8 cellular contexts compared by ENCODE assay signal in genomic region chr11:107799245-107799859, GRCh38. TPM values are rescaled to one million over a fixed set of nuclear protein-coding genes. Genes with fewer than 3 reads are reported as not detected.
DNase-seq lines count a peak whose midpoint lies in the region; ATAC-seq and TF ChIP-seq lines count a peak whose summit lies in the region.

No MANE protein-coding gene starts in this region.

- peak; percentile 92 for TF ChIP-seq CTCF in psoas muscle (IDR thresholded peaks at IDR 0.05)

- DNase-seq in ELF-1 (ENCODE audit: low read depth, low spot score) = peak; percentile 71
- peak; percentile 69 for DNase-seq in KBM-7
- DNase-seq in SJSA1 (ENCODE audit: low read depth in 1 of 2, low spot score in 2 of 2) = peak; percentile 12 to 57
- DNase-seq in activated naive CD4-positive, alpha-beta T cell treated with anti-CD3 and anti-CD28 coated beads, Interleukin-2, amount 50 U/mL, for 16 hours = peak; percentile 65
- DNase-seq in Right ventricle myocardium superior = peak; percentile 75
- peak; percentile 70 to 81 for DNase-seq in psoas muscle

- H3K9me3 ChIP-seq in SJSA1 (replicated peaks) (no peaks in the 10 kb centered on the region), psoas muscle (no peaks in the 10 kb centered on the region)

- H3K4me3 ChIP-seq in SJSA1 (no peak overlapping the region), psoas muscle (no peak overlapping the region)

- peak; percentile 84 for ATAC-seq in GM21526 (IDR thresholded peaks at IDR 0.05; ENCODE audit: low FRiP score, unreplicated experiment)
- peak; percentile 60 for ATAC-seq in Right ventricle myocardium superior (ENCODE audit: poor library complexity)
- ATAC-seq in psoas muscle = peak; percentile 70 to 85 (median 73)
- no peak for ATAC-seq in GM18870 (IDR thresholded peaks at IDR 0.05; ENCODE audit: unreplicated experiment)

- intact Hi-C loops in Right ventricle myocardium superior (cut with DNase I) = no loop called here
- intact Hi-C loops in psoas muscle (cut with DNase I) = no loop called here

- in situ Hi-C loops in KBM-7 (cut with MboI; ENCODE audit: low pct_unique_long_range_greater_than_20kb, low sequenced_read_pairs) = no loop called here

- no peaks in the 10 kb centered on the region for H3K27me3 ChIP-seq in SJSA1 (replicated peaks)
- no peaks in the 10 kb centered on the region for H3K27me3 ChIP-seq in psoas muscle (ENCODE audit: insufficient read depth in 3 of 3, low read length in 2 of 3)

- no peaks in the 10 kb centered on the region for H3K36me3 ChIP-seq in SJSA1
- H3K36me3 ChIP-seq in psoas muscle (ENCODE audit: insufficient read depth in 1 of 2, low read depth in 1 of 2) = no peaks in the 10 kb centered on the region

- WGBS in psoas muscle, 3 donors = 66 to 77% (median 70%) methylated on average over 12 of the region's 12 CpGs

- H3K4me1 ChIP-seq in SJSA1 (replicated peaks) (no peaks in the 10 kb centered on the region), psoas muscle (no peaks in the 10 kb centered on the region)

- H3K27ac ChIP-seq in SJSA1 = no peak overlapping the region
- no peak overlapping the region for H3K27ac ChIP-seq in psoas muscle

RNA-seq across cellular contexts. Expression of gene SLC35F2, which starts 59.2 kb away (rescaled TPM):
- 7.9 and 10.7 TPM in 2 replicates for total RNA-seq in SJSA1 (2014; rRNA removed; shearing (Covaris generic))
- total RNA-seq in Right ventricle myocardium superior (0.35 TPM), psoas muscle (1 to 10 TPM in 3 of 4 donors, under 1 TPM in 1; 0.53 to 1.7 (median 1.1) TPM)
- under 1 TPM; 0.37 to 0.70 (median 0.43) TPM for polyA plus RNA-seq in psoas muscle
